ENCODE assay signal across 18 cellular contexts in genomic region chr22:24105661-24106060, GRCh38.
DNase-seq lines count a peak whose midpoint lies in the region; ATAC-seq and TF ChIP-seq lines count a peak whose summit lies in the region.
"Had no signal": no experiment of that assay in that cellular context is flagged by ENCODE, and none has a peak within 500 bp of the region (broad histone marks: within the 10 kb centered on the region; RNA-seq: fewer than 3 reads in every experiment).

No MANE protein-coding gene starts in this region.

- no peaks in the 10 kb centered on the region for H3K27me3 Mint-ChIP-seq in T-helper 2 cell treated with Interferon-gamma antibody and Interleukin-4, amounts not matched to agents 5 μg/mL and 100 μg/mL, for 36 hours (ENCODE audit: low read depth)
- H3K27me3 Mint-ChIP-seq in endodermal cell (ENCODE audit: insufficient read depth), result no peaks in the 10 kb centered on the region
- H3K27me3 Mint-ChIP-seq in stimulated activated memory B cell treated with anti-CD40 and anti-IgM and Interleukin-4, amounts not matched to agents 10 μg/mL and 1 μg/mL and 100 μg/mL, for 72 hours, result no peaks in the 10 kb centered on the region
- H3K27me3 Mint-ChIP-seq: activated CD4-positive, alpha-beta T cell treated with anti-CD3 and anti-CD28 coated beads, Interleukin-2, amount 10 ng/mL, durations not matched to agents 24 days and 14 days; activated naive CD8-positive, alpha-beta T cell treated with anti-CD3 and anti-CD28 coated beads, Interleukin-2, amount 50 U/mL, for 24 hours had no signal

- H3K27me3 ChIP-seq in endodermal cell (ENCODE audit: control insufficient read depth, insufficient read depth, low read length, poor library complexity, severe bottlenecking) (no peaks in the 10 kb centered on the region), gastrocnemius medialis (no peaks in the 10 kb centered on the region), upper lobe of right lung (no peaks in the 10 kb centered on the region)
- H3K27me3 ChIP-seq: ovary had no signal

- no peak for DNase-seq in T-helper 2 cell treated with Interferon-gamma antibody and Interleukin-4, amounts not matched to agents 5 μg/mL and 100 μg/mL, for 36 hours (ENCODE audit: low spot score)
- DNase-seq in T-helper 2 cell, result no peak
- peak; percentile 70 for DNase-seq in NCI-H1694 treated with DMSO at 0.1 percent for 48 hours (lab: John Stamatoyannopoulos, UW)
- DNase-seq in endodermal cell, result no peak
- DNase-seq in glomerular visceral epithelial cell (ENCODE audit: extremely low spot score), result no peak
- no peak for DNase-seq in gastrocnemius medialis
- DNase-seq in upper lobe of right lung, result no peak
- DNase-seq: activated CD4-positive, alpha-beta T cell treated with anti-CD3 and anti-CD28 coated beads, Interleukin-2, amount 10 ng/mL, durations not matched to agents 24 days and 14 days; activated naive CD8-positive, alpha-beta T cell treated with anti-CD3 and anti-CD28 coated beads, Interleukin-2, amount 50 U/mL, for 24 hours; DMS79; left colon; NCI-H146; NCI-H345; ovary; Right ventricle myocardium superior; stimulated activated CD4-positive, alpha-beta T cell treated with anti-CD3 and anti-CD28 coated beads, Interleukin-2, amount 100 ng/mL, for 48 hours had no signal

- no peak overlapping the region for H3K9ac ChIP-seq in endodermal cell (ENCODE audit: extremely low read depth, low read length, poor library complexity, severe bottlenecking)

- no peak for TF ChIP-seq POLR2A in gastrocnemius medialis (IDR thresholded peaks at IDR 0.05)

- H3K36me3 Mint-ChIP-seq in T-helper 2 cell treated with Interferon-gamma antibody and Interleukin-4, amounts not matched to agents 5 μg/mL and 100 μg/mL, for 36 hours (ENCODE audit: low read depth), result peaks cover 41% of the 10 kb centered on the region
- peaks cover 40% of the 10 kb centered on the region for H3K36me3 Mint-ChIP-seq in endodermal cell (ENCODE audit: low read depth)
- peaks cover 36% of the 10 kb centered on the region for H3K36me3 Mint-ChIP-seq in stimulated activated memory B cell treated with anti-CD40 and anti-IgM and Interleukin-4, amounts not matched to agents 10 μg/mL and 1 μg/mL and 100 μg/mL, for 72 hours

- no peak for TF ChIP-seq CTCF in endodermal cell (conservative IDR thresholded peaks at IDR 0.05)
- TF ChIP-seq CTCF in gastrocnemius medialis (IDR thresholded peaks at IDR 0.05 in 4 of 5, conservative IDR thresholded peaks at IDR 0.05 in 1 of 5), result no peak
- TF ChIP-seq CTCF in upper lobe of right lung (IDR thresholded peaks at IDR 0.05), result no peak

- peak overlapping the region; percentile 47 for H3K27ac Mint-ChIP-seq in T-helper 2 cell treated with Interferon-gamma antibody and Interleukin-4, amounts not matched to agents 5 μg/mL and 100 μg/mL, for 36 hours
- peak overlapping the region; percentile 42 for H3K27ac Mint-ChIP-seq in endodermal cell
- H3K27ac Mint-ChIP-seq in stimulated activated memory B cell treated with anti-CD40 and anti-IgM and Interleukin-4, amounts not matched to agents 10 μg/mL and 1 μg/mL and 100 μg/mL, for 72 hours, result peak overlapping the region; percentile 78

- in situ Hi-C loops in gastrocnemius medialis (cut with MboI; ENCODE audit: low sequenced_read_pairs in 4 of 4), result loop anchor here in 1 of 4 donors (10.0 to 25.0 kb wide), 2 partner anchors 69 to 132 kb away; partner anchors contain the start of gene GGT5

- 90% methylated on average over 2 of the region's 2 CpGs; no CpG with 5 or more reads in 1 of the 2 experiments for WGBS in endodermal cell (ENCODE audit: insufficient coverage in 1 of 2, insufficient read length in 1 of 2), 2 experiments

- H3K4me1 Mint-ChIP-seq in T-helper 2 cell treated with Interferon-gamma antibody and Interleukin-4, amounts not matched to agents 5 μg/mL and 100 μg/mL, for 36 hours (ENCODE audit: low read depth), result peaks cover 26% of the 10 kb centered on the region
- H3K4me1 Mint-ChIP-seq in endodermal cell, result no peaks in the 10 kb centered on the region
- H3K4me1 Mint-ChIP-seq in stimulated activated memory B cell treated with anti-CD40 and anti-IgM and Interleukin-4, amounts not matched to agents 10 μg/mL and 1 μg/mL and 100 μg/mL, for 72 hours, result peaks cover 20% of the 10 kb centered on the region

- H3K4me3 ChIP-seq in endodermal cell (ENCODE audit: low read length) (no peak overlapping the region), gastrocnemius medialis (no peak overlapping the region), upper lobe of right lung (no peak overlapping the region)
- H3K4me3 ChIP-seq: ovary had no signal

- H3K36me3 ChIP-seq in endodermal cell (ENCODE audit: control insufficient read depth, insufficient read depth, low read length), result peaks cover 38% of the 10 kb centered on the region
- peaks cover 0 to 10% of the 10 kb centered on the region in 2 donors for H3K36me3 ChIP-seq in gastrocnemius medialis
- peaks cover 21% of the 10 kb centered on the region for H3K36me3 ChIP-seq in upper lobe of right lung
- H3K36me3 ChIP-seq: ovary had no signal

- no peaks in the 10 kb centered on the region for H3K9me3 Mint-ChIP-seq in T-helper 2 cell treated with Interferon-gamma antibody and Interleukin-4, amounts not matched to agents 5 μg/mL and 100 μg/mL, for 36 hours
- no peaks in the 10 kb centered on the region for H3K9me3 Mint-ChIP-seq in endodermal cell
- no peaks in the 10 kb centered on the region for H3K9me3 Mint-ChIP-seq in stimulated activated memory B cell treated with anti-CD40 and anti-IgM and Interleukin-4, amounts not matched to agents 10 μg/mL and 1 μg/mL and 100 μg/mL, for 72 hours
- H3K9me3 Mint-ChIP-seq: activated CD4-positive, alpha-beta T cell treated with anti-CD3 and anti-CD28 coated beads, Interleukin-2, amount 10 ng/mL, durations not matched to agents 24 days and 14 days; activated naive CD8-positive, alpha-beta T cell treated with anti-CD3 and anti-CD28 coated beads, Interleukin-2, amount 50 U/mL, for 24 hours had no signal

- ATAC-seq in stimulated activated memory B cell treated with anti-CD40 and anti-IgM and Interleukin-4, amounts not matched to agents 10 μg/mL and 1 μg/mL and 100 μg/mL, for 72 hours, result no peak
- ATAC-seq in gastrocnemius medialis, result no peak
- ATAC-seq in upper lobe of right lung, result no peak
- ATAC-seq: left colon had no signal

- no peak overlapping the region for H3K4me3 Mint-ChIP-seq in T-helper 2 cell treated with Interferon-gamma antibody and Interleukin-4, amounts not matched to agents 5 μg/mL and 100 μg/mL, for 36 hours
- no peak overlapping the region for H3K4me3 Mint-ChIP-seq in endodermal cell
- H3K4me3 Mint-ChIP-seq in stimulated activated memory B cell treated with anti-CD40 and anti-IgM and Interleukin-4, amounts not matched to agents 10 μg/mL and 1 μg/mL and 100 μg/mL, for 72 hours, result no peak overlapping the region
- H3K4me3 Mint-ChIP-seq: activated CD4-positive, alpha-beta T cell treated with anti-CD3 and anti-CD28 coated beads, Interleukin-2, amount 10 ng/mL, durations not matched to agents 24 days and 14 days; activated naive CD8-positive, alpha-beta T cell treated with anti-CD3 and anti-CD28 coated beads, Interleukin-2, amount 50 U/mL, for 24 hours had no signal

- intact Hi-C loops in gastrocnemius medialis (cut with DNase I; ENCODE audit: low total_unique reads) (no loop called here), upper lobe of right lung (cut with DNase I) (loop anchor here (10.0 kb wide), 1 partner anchor 69 kb away; no protein-coding TSS in a partner anchor)

- H3K4me1 ChIP-seq in endodermal cell (ENCODE audit: control insufficient read depth, insufficient read depth, low read length) (no peaks in the 10 kb centered on the region), gastrocnemius medialis (peaks cover 0 to 16% of the 10 kb centered on the region in 2 donors), upper lobe of right lung (peaks cover 5% of the 10 kb centered on the region)

- H3K9me3 ChIP-seq in endodermal cell (ENCODE audit: control insufficient read depth, low read length), result peaks cover under 1% of the 10 kb centered on the region
- H3K9me3 ChIP-seq in gastrocnemius medialis, result no peaks in the 10 kb centered on the region
- H3K9me3 ChIP-seq in upper lobe of right lung, result no peaks in the 10 kb centered on the region
- H3K9me3 ChIP-seq: ovary had no signal

- H3K27ac ChIP-seq in endodermal cell (ENCODE audit: low read depth, low read length), result no peak overlapping the region
- no peak overlapping the region for H3K27ac ChIP-seq in gastrocnemius medialis
- no peak overlapping the region for H3K27ac ChIP-seq in upper lobe of right lung
- H3K27ac ChIP-seq: C4-2B, ovary had no signal
